8 cellular contexts compared by ENCODE assay signal in the genomic region with DNA sequence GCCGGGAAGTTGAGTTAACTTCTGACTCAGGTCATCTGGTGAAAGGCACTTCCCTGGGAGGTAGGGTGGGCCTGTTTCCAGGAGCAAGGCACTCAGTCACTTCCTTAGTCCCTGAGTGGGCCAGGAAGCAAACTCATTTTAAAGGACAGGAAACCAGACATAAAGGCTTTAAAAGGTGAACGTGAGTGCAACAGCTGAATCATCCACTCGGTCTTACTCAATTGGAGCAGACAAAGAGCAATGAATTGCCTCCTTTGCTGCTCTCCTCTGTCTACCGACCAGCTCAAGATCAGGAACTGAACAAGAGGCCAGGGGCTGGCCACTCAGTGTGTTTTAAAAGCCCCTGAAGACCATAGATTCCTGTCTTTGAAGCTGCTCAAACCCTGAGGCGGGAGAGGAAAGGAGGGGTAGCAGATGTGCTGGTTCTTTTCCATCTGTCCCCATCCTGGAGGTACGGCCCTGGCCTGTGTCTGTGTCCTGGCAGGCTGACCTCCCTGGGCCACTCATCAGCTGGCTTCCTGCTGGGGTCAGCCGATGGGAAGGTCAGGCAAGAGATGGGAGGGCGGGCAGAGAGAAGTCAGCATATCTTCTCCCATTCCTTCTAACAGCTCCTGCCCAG.
A peak's percentile ranks its signal among the peaks of the same experiment; 100 is the strongest.
DNase-seq lines count a peak whose midpoint lies in the region; ATAC-seq and TF ChIP-seq lines count a peak whose summit lies in the region.

No MANE protein-coding gene starts in this region.

- no peaks in the 10 kb centered on the region for H3K9me3 ChIP-seq in sigmoid colon

- WGBS in sigmoid colon, 2 donors = 69 to 70% methylated on average over 8 of the region's 8 CpGs

- peak; percentile 62 to 65 for ATAC-seq in activated CD4-positive, CD25-positive, alpha-beta regulatory T cell treated with anti-CD3 and anti-CD28 coated beads, Interleukin-2, amount 50 U/mL, for 24 hours
- peak; percentile 89 for ATAC-seq in SK-N-SH treated with all-trans-retinoic acid at 6 μM for 48 hours
- no peak for ATAC-seq in HG03135 (IDR thresholded peaks at IDR 0.05; ENCODE audit: unreplicated experiment)

- CTCF ChIA-PET in GM10248 (lab: Yijun Ruan, JAX) = interaction anchor here (10.7 kb wide), 1 partner anchor 11 kb away, joined by 146 read pairs; no protein-coding TSS in a partner anchor

- intact Hi-C loops in sigmoid colon (cut with DNase I) = no loop called here

- no peaks in the 10 kb centered on the region for H3K36me3 ChIP-seq in sigmoid colon

- no peak for DNase-seq in activated CD4-positive, CD25-positive, alpha-beta regulatory T cell treated with anti-CD3 and anti-CD28 coated beads, Interleukin-2, amount 50 U/mL, for 72 hours
- DNase-seq in fibroblast of the aortic adventitia (ENCODE audit: low read depth) (peak; percentile 94), sigmoid colon (peak; percentile 69), GM10248 (ENCODE audit: extremely low spot score) (no peak), GM20000 (ENCODE audit: low spot score) (no peak)

- H3K4me3 ChIP-seq in fibroblast of the aortic adventitia (ENCODE audit: low read depth, low read length) = no peak overlapping the region
- H3K4me3 ChIP-seq in sigmoid colon = no peak overlapping the region

- no peak for TF ChIP-seq EP300 in sigmoid colon (IDR thresholded peaks at IDR 0.05)

- TF ChIP-seq CTCF in fibroblast of the aortic adventitia (IDR thresholded peaks at IDR 0.05; ENCODE audit: insufficient read depth, low read length) = no peak
- TF ChIP-seq CTCF in sigmoid colon (IDR thresholded peaks at IDR 0.05) = no peak
- no peak for TF ChIP-seq CTCF in GM10248 (IDR thresholded peaks at IDR 0.05; ENCODE audit: control extremely low read depth, extremely low read depth, low read depth, missing control alignments)
- no peak for TF ChIP-seq CTCF in GM20000 (IDR thresholded peaks at IDR 0.05; ENCODE audit: extremely low read depth, missing control alignments)

- peak overlapping the region in 3 of 4 donors; percentile 46 to 66 (median 49) for H3K27ac ChIP-seq in sigmoid colon

- H3K27me3 ChIP-seq in sigmoid colon = no peaks in the 10 kb centered on the region

- POLR2A ChIA-PET in GM10248 (lab: Yijun Ruan, JAX) = no interaction called here

- no peak for TF ChIP-seq POLR2A in sigmoid colon (IDR thresholded peaks at IDR 0.05)

- H3K4me1 ChIP-seq in sigmoid colon = no peaks in the 10 kb centered on the region

TF ChIP-seq in SK-N-SH treated with all-trans-retinoic acid at 6 μM for 48 hours, 23 proteins besides CTCF, POLR2A, EP300 and RAD21:
- TF ChIP-seq ZNF70 (CRISPR knock-in tag; IDR thresholded peaks at IDR 0.05) (no peak), ZFP3 (CRISPR knock-in tag; IDR thresholded peaks at IDR 0.05) (0 out of 2 replicates have a peak, but pooled peaks have one; percentile 20)

Comparison
In these comparisons a context has a peak if more than half of its experiments do, and no peak if none do; other contexts are left out.
1. DNase-seq: peak in fibroblast of the aortic adventitia (single experiment) and sigmoid colon (single experiment); none in activated CD4-positive, CD25-positive, alpha-beta regulatory T cell treated with anti-CD3 and anti-CD28 coated beads, Interleukin-2, amount 50 U/mL, for 72 hours (single experiment), GM10248 (single experiment) and GM20000 (single experiment).